ENCODE assay signal across 21 cellular contexts in genomic region chr6:159777240-159777904, GRCh38. TPM values are rescaled to one million over a fixed set of nuclear protein-coding genes. Genes with fewer than 3 reads are reported as not detected.
A peak's percentile ranks its signal among the peaks of the same experiment; 100 is the strongest.
DNase-seq lines count a peak whose midpoint lies in the region; ATAC-seq and TF ChIP-seq lines count a peak whose summit lies in the region.
"Had no signal": no experiment of that assay in that cellular context is flagged by ENCODE, and none has a peak within 500 bp of the region (broad histone marks: within the 10 kb centered on the region; RNA-seq: fewer than 3 reads in every experiment).

No MANE protein-coding gene starts in this region.

- peak; percentile 22 for ATAC-seq in left lobe of liver
- no peak for ATAC-seq in GM18520 (IDR thresholded peaks at IDR 0.05; ENCODE audit: unreplicated experiment)
- no peak for ATAC-seq in gastroesophageal sphincter
- ATAC-seq: esophagus mucosa, Right ventricle myocardium inferior had no signal

- peaks cover 6 to 85% (median 23%) of the 10 kb centered on the region in 3 donors for H3K36me3 Mint-ChIP-seq in CD8-positive, alpha-beta memory T cell
- peaks cover 77% of the 10 kb centered on the region for H3K36me3 Mint-ChIP-seq in activated CD4-positive, alpha-beta memory T cell treated with anti-CD3 and anti-CD28 coated beads, Interleukin-2, amount 10 ng/mL, durations not matched to agents 7 days and 5 days (ENCODE audit: low read depth)

- no peak for TF ChIP-seq CTCF in 22Rv1 (IDR thresholded peaks at IDR 0.05)
- TF ChIP-seq CTCF in gastroesophageal sphincter (IDR thresholded peaks at IDR 0.05) = no peak

- no peaks in the 10 kb centered on the region for H3K27me3 ChIP-seq in CD8-positive, alpha-beta memory T cell (ENCODE audit: insufficient read depth, low read length, poor library complexity, severe bottlenecking)
- H3K27me3 ChIP-seq in gastroesophageal sphincter = no peaks in the 10 kb centered on the region
- H3K27me3 ChIP-seq: adrenal gland, cardiac muscle cell, neutrophil, testis had no signal

- CTCF ChIA-PET in CD8-positive, alpha-beta memory T cell (lab: Charles Lee) = no interaction called here
- CTCF ChIA-PET in activated CD4-positive, alpha-beta memory T cell treated with anti-CD3 and anti-CD28 coated beads, Interleukin-2, amount 10 ng/mL, durations not matched to agents 7 days and 5 days (lab: Charles Lee) = no interaction called here

- POLR2A ChIA-PET in CD8-positive, alpha-beta memory T cell (lab: Charles Lee) = no interaction called here
- POLR2A ChIA-PET in activated CD4-positive, alpha-beta memory T cell treated with anti-CD3 and anti-CD28 coated beads, Interleukin-2, amount 10 ng/mL, durations not matched to agents 7 days and 5 days (lab: Charles Lee) = interaction anchor here (0.8 kb wide), 1 partner anchor 24 kb away, joined by 4 read pairs; no protein-coding TSS in a partner anchor

- H3K9me3 ChIP-seq in CD8-positive, alpha-beta memory T cell (ENCODE audit: low read length) = no peaks in the 10 kb centered on the region
- no peaks in the 10 kb centered on the region for H3K9me3 ChIP-seq in gastroesophageal sphincter
- H3K9me3 ChIP-seq: adrenal gland, neutrophil, testis had no signal

- TF ChIP-seq EP300 in gastroesophageal sphincter (IDR thresholded peaks at IDR 0.05) = no peak

- H3K4me1 Mint-ChIP-seq in CD8-positive, alpha-beta memory T cell = peaks cover 7 to 10% (median 8%) of the 10 kb centered on the region in 3 donors
- H3K4me1 Mint-ChIP-seq in activated CD4-positive, alpha-beta memory T cell treated with anti-CD3 and anti-CD28 coated beads, Interleukin-2, amount 10 ng/mL, durations not matched to agents 7 days and 5 days = peaks cover 10% of the 10 kb centered on the region

- H3K27ac Mint-ChIP-seq in CD8-positive, alpha-beta memory T cell = peak overlapping the region in 7 of 8 donors; percentile 5 to 66 (median 36)
- H3K27ac Mint-ChIP-seq in activated CD4-positive, alpha-beta memory T cell treated with anti-CD3 and anti-CD28 coated beads, Interleukin-2, amount 10 ng/mL, durations not matched to agents 7 days and 5 days = peak overlapping the region; percentile 16

- DNase-seq in CD8-positive, alpha-beta memory T cell = no peak
- DNase-seq in activated CD4-positive, alpha-beta memory T cell treated with anti-CD3 and anti-CD28 coated beads, Interleukin-2, amount 10 ng/mL, durations not matched to agents 7 days and 5 days = no peak
- DNase-seq in left lobe of liver (ENCODE audit: low spot score) = no peak
- no peak for DNase-seq in mesenteric fat pad (ENCODE audit: low spot score)
- DNase-seq in NCI-H82 treated with DMSO at 0.1 percent for 48 hours (lab: John Stamatoyannopoulos, UW; ENCODE audit: unreplicated experiment) = no peak
- DNase-seq: activated CD4-positive, alpha-beta T cell treated with anti-CD3 and anti-CD28 coated beads, Interleukin-2, amount 50 U/mL, for 1 hour; activated T-cell treated with anti-CD3 and anti-CD28 coated beads, Interleukin-2, amount 50 U/mL, for 48 hours; adrenal gland; COR-L47; NCI-H1417 treated with DMSO at 0.1 percent for 48 hours; NCI-H526; stimulated activated CD4-positive, alpha-beta T cell treated with anti-CD3 and anti-CD28 coated beads, Interleukin-12 subunit alpha, Interleukin-12 subunit beta, amount 100 ng/mL, for 4 hours; testis had no signal

- peaks cover 42% of the 10 kb centered on the region for H3K36me3 ChIP-seq in CD8-positive, alpha-beta memory T cell (ENCODE audit: insufficient read depth, low read length)
- H3K36me3 ChIP-seq in gastroesophageal sphincter = peaks cover 14 to 80% of the 10 kb centered on the region in 2 donors

- no peak overlapping the region for H3K4me3 Mint-ChIP-seq in CD8-positive, alpha-beta memory T cell
- H3K4me3 Mint-ChIP-seq in activated CD4-positive, alpha-beta memory T cell treated with anti-CD3 and anti-CD28 coated beads, Interleukin-2, amount 10 ng/mL, durations not matched to agents 7 days and 5 days = no peak overlapping the region

- 77% methylated on average over 5 to 7 of the region's 7 CpGs for WGBS in gastroesophageal sphincter (ENCODE audit: low coverage in 1 of 2), 2 donors

- H3K4me3 ChIP-seq in CD8-positive, alpha-beta memory T cell (ENCODE audit: low read length) = no peak overlapping the region
- H3K4me3 ChIP-seq in gastroesophageal sphincter = no peak overlapping the region
- H3K4me3 ChIP-seq: adrenal gland, cardiac muscle cell, testis had no signal

- H3K9me3 Mint-ChIP-seq in CD8-positive, alpha-beta memory T cell = no peaks in the 10 kb centered on the region
- H3K9me3 Mint-ChIP-seq in activated CD4-positive, alpha-beta memory T cell treated with anti-CD3 and anti-CD28 coated beads, Interleukin-2, amount 10 ng/mL, durations not matched to agents 7 days and 5 days = no peaks in the 10 kb centered on the region

- no peak for TF ChIP-seq POLR2A in gastroesophageal sphincter (IDR thresholded peaks at IDR 0.05)

- H3K27ac ChIP-seq in 22Rv1 (peak overlapping the region; percentile 22; the same call in 1 of the 2 replicates), gastroesophageal sphincter (no peak overlapping the region)
- H3K27ac ChIP-seq in CD8-positive, alpha-beta memory T cell (ENCODE audit: low read depth, low read length) = no peak overlapping the region
- H3K27ac ChIP-seq: adrenal gland, cardiac muscle cell, neutrophil, testis had no signal

- H3K27me3 Mint-ChIP-seq in CD8-positive, alpha-beta memory T cell = no peaks in the 10 kb centered on the region
- no peaks in the 10 kb centered on the region for H3K27me3 Mint-ChIP-seq in activated CD4-positive, alpha-beta memory T cell treated with anti-CD3 and anti-CD28 coated beads, Interleukin-2, amount 10 ng/mL, durations not matched to agents 7 days and 5 days

- no peaks in the 10 kb centered on the region for H3K4me1 ChIP-seq in CD8-positive, alpha-beta memory T cell (ENCODE audit: insufficient read depth, low read length)
- no peaks in the 10 kb centered on the region for H3K4me1 ChIP-seq in gastroesophageal sphincter
- H3K4me1 ChIP-seq: adrenal gland, testis had no signal

RNA-seq across cellular contexts. Expression of gene TCP1, which starts 12.0 kb away (rescaled TPM):
- 100 to 1,000 TPM; 589 to 617 TPM for total RNA-seq in CD8-positive, alpha-beta memory T cell
- 98.2 TPM for polyA plus RNA-seq in CD8-positive, alpha-beta memory T cell
- 100 to 1,000 TPM; 203 to 212 TPM for total RNA-seq in activated CD4-positive, alpha-beta memory T cell treated with anti-CD3 and anti-CD28 coated beads, Interleukin-2, amount 10 ng/mL, durations not matched to agents 7 days and 5 days
- total RNA-seq in left lobe of liver = 58.1 TPM
- total RNA-seq in mesenteric fat pad = 170 TPM
- total RNA-seq in gastroesophageal sphincter = 100 to 1,000 TPM; 129 to 147 (median 138) TPM

RNA-seq across cellular contexts. Expression of gene MRPL18, which starts 12.9 kb away (rescaled TPM):
- total RNA-seq in CD8-positive, alpha-beta memory T cell = 100 to 1,000 TPM; 129 to 130 TPM
- 101 TPM for polyA plus RNA-seq in CD8-positive, alpha-beta memory T cell
- total RNA-seq in activated CD4-positive, alpha-beta memory T cell treated with anti-CD3 and anti-CD28 coated beads, Interleukin-2, amount 10 ng/mL, durations not matched to agents 7 days and 5 days = 10 to 100 TPM; 63.6 to 65.8 TPM
- total RNA-seq in left lobe of liver (28.8 TPM), mesenteric fat pad (59.3 TPM), gastroesophageal sphincter (100 to 1,000 TPM in 1 of 4 donors, 10 to 100 TPM in 3; 58.0 to 107 (median 66.3) TPM)

RNA-seq across cellular contexts. Expression of gene ACAT2, which starts 15.5 kb away (rescaled TPM):
- 10 to 100 TPM; 68.8 to 69.7 TPM for total RNA-seq in CD8-positive, alpha-beta memory T cell
- polyA plus RNA-seq in CD8-positive, alpha-beta memory T cell = 33.3 TPM
- 100 to 1,000 TPM in 1 of 2 experiments, 10 to 100 TPM in 1; 98.0 to 109 TPM for total RNA-seq in activated CD4-positive, alpha-beta memory T cell treated with anti-CD3 and anti-CD28 coated beads, Interleukin-2, amount 10 ng/mL, durations not matched to agents 7 days and 5 days
- total RNA-seq in left lobe of liver (44.6 TPM), mesenteric fat pad (11.1 TPM), gastroesophageal sphincter (10 to 100 TPM in 2 of 4 donors, 1 to 10 TPM in 2; 3.1 to 11.7 (median 9.1) TPM)

RNA-seq across cellular contexts. Expression of gene PNLDC1, which starts 22.7 kb away (rescaled TPM):
- under 1 TPM; 0.39 to 0.80 TPM for total RNA-seq in CD8-positive, alpha-beta memory T cell
- polyA plus RNA-seq in CD8-positive, alpha-beta memory T cell = not detected
- under 1 TPM; 0.25 to 0.35 TPM for total RNA-seq in activated CD4-positive, alpha-beta memory T cell treated with anti-CD3 and anti-CD28 coated beads, Interleukin-2, amount 10 ng/mL, durations not matched to agents 7 days and 5 days
- total RNA-seq in left lobe of liver (0.23 TPM), mesenteric fat pad (not detected), gastroesophageal sphincter (under 1 TPM in 1 of 4 donors, not detected in 3; 0.47 TPM)
- total RNA-seq: esophagus mucosa, renal cortical epithelial cell had no signal

RNA-seq across cellular contexts. Expression of gene WTAP, which starts 50.1 kb away (rescaled TPM):
- total RNA-seq in CD8-positive, alpha-beta memory T cell = 100 to 1,000 TPM in 1 of 2 experiments, 10 to 100 TPM in 1; 95.1 to 103 TPM
- 149 TPM for polyA plus RNA-seq in CD8-positive, alpha-beta memory T cell
- 100 to 1,000 TPM; 124 TPM for total RNA-seq in activated CD4-positive, alpha-beta memory T cell treated with anti-CD3 and anti-CD28 coated beads, Interleukin-2, amount 10 ng/mL, durations not matched to agents 7 days and 5 days
- total RNA-seq in left lobe of liver (23.7 TPM), mesenteric fat pad (82.8 TPM), gastroesophageal sphincter (100 to 1,000 TPM in 1 of 4 donors, 10 to 100 TPM in 3; 52.1 to 123 (median 79.9) TPM)
